In genomic region chr6:139119553-139119952, GRCh38 we compare ENCODE assay signal across 16 cellular contexts. TPM values are rescaled to one million over a fixed set of nuclear protein-coding genes. Genes with fewer than 3 reads are reported as not detected.
DNase-seq lines count a peak whose midpoint lies in the region; ATAC-seq, FAIRE-seq and TF ChIP-seq lines count a peak whose summit lies in the region.
"Had no signal": no experiment of that assay in that cellular context is flagged by ENCODE, and none has a peak within 500 bp of the region (broad histone marks: within the 10 kb centered on the region; RNA-seq: fewer than 3 reads in every experiment).

No MANE protein-coding gene starts in this region.

- peaks cover 9% of the 10 kb centered on the region for H3K36me3 Mint-ChIP-seq in activated naive CD4-positive, alpha-beta T cell treated with anti-CD3 and anti-CD28 coated beads, Interleukin-2, amount 50 U/mL, for 24 hours
- peaks cover 16 to 19% of the 10 kb centered on the region in 2 donors for H3K36me3 Mint-ChIP-seq in activated naive CD4-positive, alpha-beta T cell treated with anti-CD3 and anti-CD28 coated beads, Interleukin-2, amount 50 U/mL, for 72 hours
- peaks cover 7 to 49% (median 13%) of the 10 kb centered on the region in 5 donors for H3K36me3 Mint-ChIP-seq in naive thymus-derived CD4-positive, alpha-beta T cell
- no peaks in the 10 kb centered on the region for H3K36me3 Mint-ChIP-seq in activated T-helper 17 cell treated with anti-CD3 and anti-CD28 coated beads, Interleukin-2, amount 50 U/mL, for 72 hours (ENCODE audit: low read depth)

- no peak overlapping the region for H3K4me3 ChIP-seq in OCI-LY7 (ENCODE audit: low read depth, low read length, poor library complexity, severe bottlenecking)
- no peak overlapping the region for H3K4me3 ChIP-seq in naive thymus-derived CD4-positive, alpha-beta T cell (ENCODE audit: low read length)

- peaks cover 45% of the 10 kb centered on the region for H3K4me1 Mint-ChIP-seq in activated naive CD4-positive, alpha-beta T cell treated with anti-CD3 and anti-CD28 coated beads, Interleukin-2, amount 50 U/mL, for 24 hours
- peaks cover 20 to 51% (median 41%) of the 10 kb centered on the region in 7 donors for H3K4me1 Mint-ChIP-seq in naive thymus-derived CD4-positive, alpha-beta T cell
- H3K4me1 Mint-ChIP-seq in activated T-helper 17 cell treated with anti-CD3 and anti-CD28 coated beads, Interleukin-2, amount 50 U/mL, for 72 hours = peaks cover 20% of the 10 kb centered on the region

- peak overlapping the region; percentile 53 for H3K27ac Mint-ChIP-seq in activated naive CD4-positive, alpha-beta T cell treated with anti-CD3 and anti-CD28 coated beads, Interleukin-2, amount 50 U/mL, for 24 hours
- H3K27ac Mint-ChIP-seq in activated naive CD4-positive, alpha-beta T cell treated with anti-CD3 and anti-CD28 coated beads, Interleukin-2, amount 50 U/mL, for 72 hours = no peak overlapping the region
- peak overlapping the region in 5 of 9 donors; percentile 13 to 86 (median 60) for H3K27ac Mint-ChIP-seq in naive thymus-derived CD4-positive, alpha-beta T cell
- H3K27ac Mint-ChIP-seq in activated T-helper 17 cell treated with anti-CD3 and anti-CD28 coated beads, Interleukin-2, amount 50 U/mL, for 72 hours = no peak overlapping the region
- H3K27ac Mint-ChIP-seq: B cell, H9 had no signal

- peaks cover 13% of the 10 kb centered on the region; the same call in 1 of the 2 replicates for H3K36me3 ChIP-seq in OCI-LY7 (ENCODE audit: insufficient read depth, low read length)
- H3K36me3 ChIP-seq in naive thymus-derived CD4-positive, alpha-beta T cell (ENCODE audit: control insufficient read depth in 2 of 3, insufficient read depth in 3 of 3, low read length in 3 of 3) = no peaks in the 10 kb centered on the region

- no peaks in the 10 kb centered on the region for H3K27me3 Mint-ChIP-seq in activated naive CD4-positive, alpha-beta T cell treated with anti-CD3 and anti-CD28 coated beads, Interleukin-2, amount 50 U/mL, for 24 hours
- no peaks in the 10 kb centered on the region for H3K27me3 Mint-ChIP-seq in naive thymus-derived CD4-positive, alpha-beta T cell
- no peaks in the 10 kb centered on the region for H3K27me3 Mint-ChIP-seq in activated T-helper 17 cell treated with anti-CD3 and anti-CD28 coated beads, Interleukin-2, amount 50 U/mL, for 72 hours

- H4K20me1 ChIP-seq in OCI-LY7 (ENCODE audit: insufficient read depth, low read length) = no peaks in the 10 kb centered on the region
- H4K20me1 ChIP-seq: BLaER1 treated with 17β-estradiol and CSF1 and Interleukin-3, amounts not matched to agents 10 nM and 100 nM had no signal

- H2AFZ ChIP-seq in OCI-LY7 (ENCODE audit: low read length) = no peak overlapping the region

- FAIRE-seq in GM12891 (lab: Jason Lieb, UNC) = no peak
- FAIRE-seq: D721Med, GM19239, H1 had no signal

- peaks cover 38% of the 10 kb centered on the region for H3K4me1 ChIP-seq in OCI-LY7 (ENCODE audit: insufficient read depth, low read length, poor library complexity, severe bottlenecking)
- H3K4me1 ChIP-seq in naive thymus-derived CD4-positive, alpha-beta T cell (ENCODE audit: control insufficient read depth in 2 of 2, insufficient read depth in 2 of 2, low read length in 2 of 2) = peaks cover 5 to 34% of the 10 kb centered on the region in 2 donors
- H3K4me1 ChIP-seq: Caco-2 had no signal

- no peaks in the 10 kb centered on the region for H3K9me2 ChIP-seq in OCI-LY7 (ENCODE audit: insufficient read depth, low read length)

- CTCF ChIA-PET in OCI-LY7 (lab: Charles Lee; ENCODE audit: unreplicated experiment) = no interaction called here
- CTCF ChIA-PET in naive thymus-derived CD4-positive, alpha-beta T cell (lab: Charles Lee) = no interaction called here

- H3K9me3 ChIP-seq in OCI-LY7 (ENCODE audit: low read length) = peaks cover 37% of the 10 kb centered on the region
- peaks cover 0 to 18% (median 7%) of the 10 kb centered on the region in 3 experiments for H3K9me3 ChIP-seq in naive thymus-derived CD4-positive, alpha-beta T cell (ENCODE audit: control insufficient read depth in 2 of 3, low read length in 3 of 3)
- H3K9me3 ChIP-seq: Caco-2 had no signal

- H3K79me2 ChIP-seq in OCI-LY7 (ENCODE audit: insufficient read depth, low read depth, low read length) = no peaks in the 10 kb centered on the region

- BruUV-seq in OCI-LY7 (replicated peaks; lab: Mats Ljungman, UMichigan) = no TSS peak

- ATAC-seq in activated naive CD4-positive, alpha-beta T cell treated with anti-CD3 and anti-CD28 coated beads, Interleukin-2, amount 50 U/mL, for 72 hours = no peak
- ATAC-seq in naive thymus-derived CD4-positive, alpha-beta T cell = no peak
- ATAC-seq in HG03175 (IDR thresholded peaks at IDR 0.05; ENCODE audit: unreplicated experiment) = no peak
- no peak for ATAC-seq in activated T-helper 17 cell treated with anti-CD3 and anti-CD28 coated beads, Interleukin-2, amount 50 U/mL, for 72 hours (replicated peaks)

- no peak overlapping the region for H3K4me2 ChIP-seq in OCI-LY7 (ENCODE audit: low read length)
- H3K4me2 ChIP-seq: BLaER1 treated with 17β-estradiol and CSF1 and Interleukin-3, amounts not matched to agents 10 nM and 100 nM had no signal

- TF ChIP-seq CTCF in OCI-LY7 (conservative IDR thresholded peaks at IDR 0.05; ENCODE audit: low read length) = no peak

- intact Hi-C loops in OCI-LY7 (cut with micrococcal nuclease; ENCODE audit: unreplicated experiment) = loop anchor here (5.0 kb wide), 1 partner anchor 87 kb away; no protein-coding TSS in a partner anchor
- intact Hi-C loops in naive thymus-derived CD4-positive, alpha-beta T cell (cut with micrococcal nuclease) = no loop called here

- no peak overlapping the region for H3K4me3 Mint-ChIP-seq in activated naive CD4-positive, alpha-beta T cell treated with anti-CD3 and anti-CD28 coated beads, Interleukin-2, amount 50 U/mL, for 24 hours
- H3K4me3 Mint-ChIP-seq in naive thymus-derived CD4-positive, alpha-beta T cell = peak overlapping the region in 3 of 10 donors; percentile 0 to 52 (median 5)
- no peak overlapping the region for H3K4me3 Mint-ChIP-seq in activated T-helper 17 cell treated with anti-CD3 and anti-CD28 coated beads, Interleukin-2, amount 50 U/mL, for 72 hours
- H3K4me3 Mint-ChIP-seq: B cell, H9 had no signal

- H3K9me3 Mint-ChIP-seq in activated naive CD4-positive, alpha-beta T cell treated with anti-CD3 and anti-CD28 coated beads, Interleukin-2, amount 50 U/mL, for 24 hours = peaks cover 8% of the 10 kb centered on the region
- peaks cover 7 to 16% of the 10 kb centered on the region in 2 donors for H3K9me3 Mint-ChIP-seq in activated naive CD4-positive, alpha-beta T cell treated with anti-CD3 and anti-CD28 coated beads, Interleukin-2, amount 50 U/mL, for 72 hours
- peaks cover 6 to 38% (median 24%) of the 10 kb centered on the region in 11 donors for H3K9me3 Mint-ChIP-seq in naive thymus-derived CD4-positive, alpha-beta T cell
- H3K9me3 Mint-ChIP-seq in activated T-helper 17 cell treated with anti-CD3 and anti-CD28 coated beads, Interleukin-2, amount 50 U/mL, for 72 hours = peaks cover 10% of the 10 kb centered on the region

- no peak for DNase-seq in activated naive CD4-positive, alpha-beta T cell treated with anti-CD3 and anti-CD28 coated beads, Interleukin-2, amount 50 U/mL, for 72 hours (ENCODE audit: low spot score in 2 of 2)
- DNase-seq in EH (ENCODE audit: low read depth) (peak; percentile 7), OCI-LY7 (ENCODE audit: low spot score) (peak; percentile 35), GM12891 (ENCODE audit: insufficient read length, low spot score) (no peak)
- DNase-seq in naive thymus-derived CD4-positive, alpha-beta T cell = no peak
- DNase-seq: Caco-2, GF-D8, H9 had no signal

- H3K27ac ChIP-seq in OCI-LY7 (ENCODE audit: low read depth, low read length, poor library complexity, severe bottlenecking) = no peak overlapping the region
- no peak overlapping the region for H3K27ac ChIP-seq in naive thymus-derived CD4-positive, alpha-beta T cell (ENCODE audit: low read depth, low read length)
- H3K27ac ChIP-seq: BLaER1 treated with 17β-estradiol and CSF1 and Interleukin-3, amounts not matched to agents 10 nM and 100 nM had no signal

- POLR2A ChIA-PET in OCI-LY7 (lab: Charles Lee) = interaction anchor here (0.6 to 1.4 kb wide), 3 partner anchors 13 to 208 kb away, joined by 3 read pairs; no protein-coding TSS in a partner anchor
- POLR2A ChIA-PET in naive thymus-derived CD4-positive, alpha-beta T cell (lab: Charles Lee) = interaction anchor here (0.7 to 1.5 kb wide), 6 partner anchors 9 to 255 kb away, joined by 3 to 7 read pairs (median 4); partner anchors contain the start of gene CITED2

- no peak for TF ChIP-seq POLR2A in GM12891 (IDR thresholded peaks at IDR 0.05; ENCODE audit: low read depth, low read length)

- no peaks in the 10 kb centered on the region for H3K27me3 ChIP-seq in naive thymus-derived CD4-positive, alpha-beta T cell (ENCODE audit: control insufficient read depth in 2 of 2, insufficient read depth in 2 of 2, low read length in 2 of 2)
- H3K27me3 ChIP-seq: BLaER1 treated with 17β-estradiol and CSF1 and Interleukin-3, amounts not matched to agents 10 nM and 100 nM had no signal

TF ChIP-seq in GM12891, 5 proteins besides CTCF, POLR2A, EP300 and RAD21:
- TF ChIP-seq POLR2AphosphoS5 (IDR thresholded peaks at IDR 0.05; ENCODE audit: low read depth, low read length) (no peak), TAF1 (IDR thresholded peaks at IDR 0.05; ENCODE audit: low read depth, low read length) (no peak), PAX5 (IDR thresholded peaks at IDR 0.05; ENCODE audit: insufficient read depth, low read length, severe bottlenecking) (no peak), SPI1 (IDR thresholded peaks at IDR 0.05; ENCODE audit: low read depth, low read length) (no peak), POU2F2 (IDR thresholded peaks at IDR 0.05; ENCODE audit: low read depth, low read length) (no peak)

RNA-seq across cellular contexts. Expression of gene HECA, which starts 15.3 kb away (rescaled TPM):
- 10 to 100 TPM; 59.6 to 83.3 TPM for total RNA-seq in activated naive CD4-positive, alpha-beta T cell treated with anti-CD3 and anti-CD28 coated beads, Interleukin-2, amount 50 U/mL, for 72 hours
- total RNA-seq in OCI-LY7 (2014; rRNA removed; shearing (Covaris generic)) = 15.7 and 21.9 TPM in 2 replicates
- 23.3 and 27.3 TPM in 2 replicates for total RNA-seq in OCI-LY7 (2022)
- total RNA-seq in naive thymus-derived CD4-positive, alpha-beta T cell = 100 to 1,000 TPM in 3 of 5 experiments, 10 to 100 TPM in 2; 54.1 to 145 (median 130) TPM
- 1 to 10 TPM; 5.5 to 6.3 TPM for polyA plus RNA-seq in naive thymus-derived CD4-positive, alpha-beta T cell
- polyA plus RNA-seq in GM12891 (2012; ENCODE audit: low read depth, missing spikeins) = 0.86 TPM
- 10 to 100 TPM; 67.0 to 85.7 TPM for total RNA-seq in activated T-helper 17 cell treated with anti-CD3 and anti-CD28 coated beads, Interleukin-2, amount 50 U/mL, for 72 hours

Comparison
In these comparisons a context has a peak if more than half of its experiments do, and no peak if none do; other contexts are left out.
1. H3K27ac Mint-ChIP-seq: peak in activated naive CD4-positive, alpha-beta T cell treated with anti-CD3 and anti-CD28 coated beads, Interleukin-2, amount 50 U/mL, for 24 hours (single experiment) and naive thymus-derived CD4-positive, alpha-beta T cell (5 of 9); none in activated naive CD4-positive, alpha-beta T cell treated with anti-CD3 and anti-CD28 coated beads, Interleukin-2, amount 50 U/mL, for 72 hours (0 of 2) and activated T-helper 17 cell treated with anti-CD3 and anti-CD28 coated beads, Interleukin-2, amount 50 U/mL, for 72 hours (single experiment).
2. DNase-seq: peak in EH (single experiment) and OCI-LY7 (single experiment); none in activated naive CD4-positive, alpha-beta T cell treated with anti-CD3 and anti-CD28 coated beads, Interleukin-2, amount 50 U/mL, for 72 hours (0 of 2), naive thymus-derived CD4-positive, alpha-beta T cell (0 of 9) and GM12891 (single experiment).